In genomic region chr14:67332468-67332867, GRCh38 we compare ENCODE assay signal across 19 cellular contexts.
"Had no signal": no experiment of that assay in that cellular context is flagged by ENCODE, and none has a peak within 500 bp of the region (broad histone marks: within the 10 kb centered on the region; RNA-seq: fewer than 3 reads in every experiment).

No MANE protein-coding gene starts in this region.

- H3K27ac ChIP-seq: gastrocnemius medialis, heart left ventricle, neural progenitor cell, ovary, thoracic aorta, upper lobe of right lung had no signal

- H3K27ac Mint-ChIP-seq: activated CD4-positive, alpha-beta T cell treated with anti-CD3 and anti-CD28 coated beads for 36 hours; activated CD8-positive, alpha-beta T cell treated with anti-CD3 and anti-CD28 coated beads for 36 hours; activated naive CD8-positive, alpha-beta T cell; neural progenitor cell; stimulated activated effector memory CD8-positive, alpha-beta T cell treated with anti-CD3 and anti-CD28 coated beads, Interleukin-12 subunit alpha, Interleukin-12 subunit beta, amount 100 ng/mL, for 72 hours had no signal

- ATAC-seq: activated CD4-positive, alpha-beta T cell treated with anti-CD3 and anti-CD28 coated beads for 36 hours; activated CD8-positive, alpha-beta T cell treated with anti-CD3 and anti-CD28 coated beads for 36 hours; gastrocnemius medialis; heart left ventricle; stimulated activated effector memory CD8-positive, alpha-beta T cell treated with anti-CD3 and anti-CD28 coated beads, Interleukin-12 subunit alpha, Interleukin-12 subunit beta, amount 100 ng/mL, for 72 hours; upper lobe of right lung had no signal

- DNase-seq: activated CD4-positive, alpha-beta T cell treated with anti-CD3 and anti-CD28 coated beads for 36 hours; activated CD8-positive, alpha-beta T cell treated with anti-CD3 and anti-CD28 coated beads for 36 hours; activated effector memory CD4-positive, alpha-beta T cell treated with anti-CD3 and anti-CD28 coated beads, Interleukin-2, amount 50 U/mL, for 16 hours; activated T-cell treated with anti-CD3 and anti-CD28 coated beads, Interleukin-2, amount 50 U/mL, for 48 hours; dermis blood vessel endothelial cell; gastrocnemius medialis; heart left ventricle; islet precursor cell; naive B cell; ovary; stimulated activated CD4-positive, alpha-beta T cell treated with anti-CD3 and anti-CD28 coated beads, Interleukin-12 subunit alpha, Interleukin-12 subunit beta, amount 100 ng/mL, for 4 hours; stimulated activated CD4-positive, alpha-beta T cell treated with anti-CD3 and anti-CD28 coated beads, Interleukin-2, amount 100 ng/mL, for 24 hours; T-helper 2 cell; upper lobe of right lung had no signal

- H3K27me3 Mint-ChIP-seq: activated CD4-positive, alpha-beta T cell treated with anti-CD3 and anti-CD28 coated beads for 36 hours; activated CD8-positive, alpha-beta T cell treated with anti-CD3 and anti-CD28 coated beads for 36 hours; activated naive CD8-positive, alpha-beta T cell; naive B cell had no signal

- H3K36me3 ChIP-seq: ovary had no signal

- H3K27me3 ChIP-seq: gastrocnemius medialis, heart left ventricle, neural progenitor cell, ovary, upper lobe of right lung had no signal

- H3K4me2 ChIP-seq: neural progenitor cell had no signal

- H3K4me1 ChIP-seq: gastrocnemius medialis, heart left ventricle, neural progenitor cell, upper lobe of right lung had no signal

- H2AFZ ChIP-seq: neural progenitor cell had no signal

- H3K4me1 Mint-ChIP-seq: activated CD4-positive, alpha-beta T cell treated with anti-CD3 and anti-CD28 coated beads for 36 hours; naive B cell; neural progenitor cell; stimulated activated effector memory CD8-positive, alpha-beta T cell treated with anti-CD3 and anti-CD28 coated beads, Interleukin-12 subunit alpha, Interleukin-12 subunit beta, amount 100 ng/mL, for 72 hours had no signal

- H3K9me3 ChIP-seq: gastrocnemius medialis, heart left ventricle, ovary, thoracic aorta, upper lobe of right lung had no signal

- H3K9ac ChIP-seq: neural progenitor cell had no signal

- H3K4me3 Mint-ChIP-seq: activated CD4-positive, alpha-beta T cell treated with anti-CD3 and anti-CD28 coated beads for 36 hours; activated CD8-positive, alpha-beta T cell treated with anti-CD3 and anti-CD28 coated beads for 36 hours; activated naive CD8-positive, alpha-beta T cell; naive B cell; neural progenitor cell; stimulated activated effector memory CD8-positive, alpha-beta T cell treated with anti-CD3 and anti-CD28 coated beads, Interleukin-12 subunit alpha, Interleukin-12 subunit beta, amount 100 ng/mL, for 72 hours had no signal

- H3K4me3 ChIP-seq: gastrocnemius medialis, heart left ventricle, lung, neural progenitor cell, ovary, thoracic aorta, upper lobe of right lung had no signal

- H3K9me3 Mint-ChIP-seq: activated CD8-positive, alpha-beta T cell treated with anti-CD3 and anti-CD28 coated beads for 36 hours; neural progenitor cell; stimulated activated effector memory CD8-positive, alpha-beta T cell treated with anti-CD3 and anti-CD28 coated beads, Interleukin-12 subunit alpha, Interleukin-12 subunit beta, amount 100 ng/mL, for 72 hours had no signal
